ENCODE assay signal across 8 cellular contexts in genomic region chr5:76601470-76601869, GRCh38. TPM values are rescaled to one million over a fixed set of nuclear protein-coding genes. Genes with fewer than 3 reads are reported as not detected.
DNase-seq lines count a peak whose midpoint lies in the region; ATAC-seq, FAIRE-seq and TF ChIP-seq lines count a peak whose summit lies in the region.

No MANE protein-coding gene starts in this region.

- H3K4me3 ChIP-seq in GM23248, result no peak overlapping the region
- no peak overlapping the region for H3K4me3 ChIP-seq in mammary epithelial cell (replicated peaks in 1 of 3; ENCODE audit: insufficient read depth in 1 of 3, low read depth in 2 of 3, low read length in 3 of 3)
- no peak overlapping the region for H3K4me3 ChIP-seq in keratinocyte (ENCODE audit: control insufficient read depth in 2 of 3, extremely low read depth in 1 of 3, insufficient read depth in 2 of 3, low read depth in 1 of 3, low read length in 3 of 3)
- H3K4me3 ChIP-seq in stomach, result no peak overlapping the region

- H3K9me1 ChIP-seq in keratinocyte (ENCODE audit: control insufficient read depth, extremely low read depth, insufficient read depth, low read length), result no peaks in the 10 kb centered on the region

- no peak for ATAC-seq in HG03159 (IDR thresholded peaks at IDR 0.05; ENCODE audit: unreplicated experiment)

- no peaks in the 10 kb centered on the region for H4K20me1 ChIP-seq in GM23248 (ENCODE audit: insufficient read depth)
- H4K20me1 ChIP-seq in mammary epithelial cell (ENCODE audit: insufficient read depth, low read length), result no peaks in the 10 kb centered on the region
- no peaks in the 10 kb centered on the region for H4K20me1 ChIP-seq in keratinocyte (ENCODE audit: control insufficient read depth, extremely low read depth, insufficient read depth, low read length)

- H3K79me2 ChIP-seq in GM23248 (ENCODE audit: insufficient read depth) (no peaks in the 10 kb centered on the region), mammary epithelial cell (ENCODE audit: insufficient read depth, low read length) (no peaks in the 10 kb centered on the region), keratinocyte (ENCODE audit: control insufficient read depth, insufficient read depth, low read length) (no peaks in the 10 kb centered on the region)

- no TSS peak for BruUV-seq in mammary epithelial cell (replicated peaks; lab: Mats Ljungman, UMichigan)

- no peak overlapping the region for H2AFZ ChIP-seq in GM23248
- H2AFZ ChIP-seq in mammary epithelial cell (ENCODE audit: low read depth, low read length), result no peak overlapping the region
- no peak overlapping the region for H2AFZ ChIP-seq in keratinocyte (ENCODE audit: control insufficient read depth, low read length)

- in situ Hi-C loops in GM23248 (cut with MboI) (loop anchor here (5.0 to 10.0 kb wide), 2 partner anchors 176 to 413 kb away; no protein-coding TSS in a partner anchor), mammary epithelial cell (cut with MboI; ENCODE audit: low sequenced_read_pairs in 2 of 2) (loop anchor here (5.0 to 25.0 kb wide), 2 partner anchors 171 to 411 kb away; no protein-coding TSS in a partner anchor)

- no peaks in the 10 kb centered on the region for H3K36me3 ChIP-seq in GM23248 (ENCODE audit: low read depth)
- no peaks in the 10 kb centered on the region for H3K36me3 ChIP-seq in mammary epithelial cell (ENCODE audit: insufficient read depth, low read length)
- no peaks in the 10 kb centered on the region for H3K36me3 ChIP-seq in keratinocyte (ENCODE audit: control insufficient read depth in 2 of 2, extremely low read depth in 1 of 2, insufficient read depth in 2 of 2, low read length in 2 of 2)
- peaks cover 0 to 43% (median 23%) of the 10 kb centered on the region in 4 donors for H3K36me3 ChIP-seq in stomach

- no peak overlapping the region for H3K27ac ChIP-seq in GM23248
- H3K27ac ChIP-seq in mammary epithelial cell (ENCODE audit: insufficient read depth, low read depth, low read length), result no peak overlapping the region
- H3K27ac ChIP-seq in keratinocyte (ENCODE audit: control insufficient read depth, insufficient read depth, low read length), result no peak overlapping the region
- H3K27ac ChIP-seq in stomach, result no peak overlapping the region

- peak; percentile 60 for DNase-seq in D341Med (ENCODE audit: low spot score)
- DNase-seq in GM23248, result peak; percentile 82
- peak; percentile 42 for DNase-seq in NCI-H748 treated with DMSO at 0.1 percent for 48 hours (lab: John Stamatoyannopoulos, UW)
- DNase-seq in mammary epithelial cell, result peak; percentile 46
- DNase-seq in keratinocyte (ENCODE audit: low read depth, low spot score), result peak; percentile 13
- DNase-seq in stomach, result no peak
- no peak for DNase-seq in ureter (ENCODE audit: low spot score)

- dilution Hi-C loops in mammary epithelial cell (cut with HindIII; ENCODE audit: low sequenced_read_pairs), result no loop called here
- dilution Hi-C loops in keratinocyte (cut with MboI; ENCODE audit: extremely low pct_ligation_motif_present, low sequenced_read_pairs), result no loop called here

- no peak for TF ChIP-seq POLR2A in stomach (IDR thresholded peaks at IDR 0.05)

- H3K27me3 ChIP-seq in GM23248 (replicated peaks; ENCODE audit: insufficient read depth) (peaks cover 17% of the 10 kb centered on the region), mammary epithelial cell (ENCODE audit: insufficient read depth, low read length) (no peaks in the 10 kb centered on the region), keratinocyte (ENCODE audit: control insufficient read depth, extremely low read depth, insufficient read depth, low read length) (no peaks in the 10 kb centered on the region), stomach (no peaks in the 10 kb centered on the region)

- TF ChIP-seq CTCF in mammary epithelial cell (conservative IDR thresholded peaks at IDR 0.05 in 1 of 2, IDR thresholded peaks at IDR 0.05 in 1 of 2; ENCODE audit: extremely low read depth in 1 of 2, insufficient read depth in 1 of 2, low read depth in 1 of 2, low read length in 2 of 2), result peak; percentile 58 to 74
- peak; percentile 60 to 65 (median 63) for TF ChIP-seq CTCF in keratinocyte (optimal IDR thresholded peaks at IDR 0.05 in 1 of 3, IDR thresholded peaks at IDR 0.05 in 1 of 3, conservative IDR thresholded peaks at IDR 0.05 in 1 of 3; ENCODE audit: extremely low read depth in 1 of 3, insufficient read depth in 2 of 3, low read length in 3 of 3)
- peak in 5 of 7 experiments; percentile 48 to 66 (median 60) for TF ChIP-seq CTCF in stomach (IDR thresholded peaks at IDR 0.05)

- no peak for TF ChIP-seq EP300 in stomach (IDR thresholded peaks at IDR 0.05)

- H3K9me2 ChIP-seq in GM23248 (ENCODE audit: insufficient read depth), result no peaks in the 10 kb centered on the region

- peak; percentile 87 for FAIRE-seq in keratinocyte (lab: Jason Lieb, UNC)

- H3K9me3 ChIP-seq in GM23248 (ENCODE audit: low read depth), result no peaks in the 10 kb centered on the region
- H3K9me3 ChIP-seq in mammary epithelial cell (replicated peaks; ENCODE audit: insufficient read depth, low read length), result no peaks in the 10 kb centered on the region
- H3K9me3 ChIP-seq in keratinocyte (ENCODE audit: control insufficient read depth, low read depth, low read length), result no peaks in the 10 kb centered on the region
- no peaks in the 10 kb centered on the region for H3K9me3 ChIP-seq in stomach

- H3K4me1 ChIP-seq in GM23248 (ENCODE audit: insufficient read depth), result peaks cover 6% of the 10 kb centered on the region
- no peaks in the 10 kb centered on the region for H3K4me1 ChIP-seq in mammary epithelial cell (ENCODE audit: insufficient read depth, low read length)
- no peaks in the 10 kb centered on the region for H3K4me1 ChIP-seq in keratinocyte (ENCODE audit: control insufficient read depth, extremely low read depth, insufficient read depth, low read length)
- no peaks in the 10 kb centered on the region for H3K4me1 ChIP-seq in stomach

- H3K9ac ChIP-seq in GM23248 (no peak overlapping the region), mammary epithelial cell (ENCODE audit: insufficient read depth, low read length) (no peak overlapping the region), keratinocyte (ENCODE audit: control insufficient read depth, extremely low read depth, insufficient read depth, low read length) (no peak overlapping the region)

- WGBS in GM23248 (ENCODE audit: low coverage in 1 of 2, low lambda C conversion rate in 2 of 2, missing lambda C conversion rate in 2 of 2), 2 experiments, result 5 to 6% methylated on average over 3 of the region's 3 CpGs
- 20% methylated on average over 3 of the region's 3 CpGs for WGBS in mammary epithelial cell (ENCODE audit: low coverage, missing lambda C conversion rate)
- WGBS in stomach, 5 donors, result 23 to 28% (median 24%) methylated on average over 3 of the region's 3 CpGs

- H3F3A ChIP-seq in GM23248 (ENCODE audit: insufficient read depth), result peaks cover 4% of the 10 kb centered on the region; the same call in 1 of the 2 replicates

- CTCF ChIA-PET in mammary epithelial cell (lab: Charles Lee; ENCODE audit: low non-redundant PET), result interaction anchor here (0.5 to 2.3 kb wide), 5 partner anchors 37 to 351 kb away, joined by 3 to 32 read pairs (median 7); no protein-coding TSS in a partner anchor

- no peak overlapping the region for H3K4me2 ChIP-seq in GM23248 (ENCODE audit: unreplicated experiment)
- H3K4me2 ChIP-seq in mammary epithelial cell (ENCODE audit: insufficient read depth, low read depth, low read length), result no peak overlapping the region
- H3K4me2 ChIP-seq in keratinocyte (ENCODE audit: control insufficient read depth, extremely low read depth, insufficient read depth, low read depth, low read length), result no peak overlapping the region

- intact Hi-C loops in mammary epithelial cell (cut with micrococcal nuclease) (loop anchor here (1.0 to 5.0 kb wide), 6 partner anchors 40 to 415 kb away; partner anchors contain the start of genes F2R and F2RL1), stomach (cut with DNase I; ENCODE audit: low total_unique reads) (loop anchor here (5.0 kb wide), 1 partner anchor 176 kb away; no protein-coding TSS in a partner anchor)

RNA-seq across cellular contexts. Expression of gene F2RL2, which starts 21.7 kb away (rescaled TPM):
- under 0.01 TPM in 1 of 2 replicates, not detected in the other for total RNA-seq in GM23248 (2014; rRNA removed; shearing (Covaris generic))
- 0.05 TPM in 1 of 2 replicates, not detected in the other for polyA plus RNA-seq in GM23248 (2016; fragmentation: Nextera tagmentation; extraction: Ambion mirVana)
- under 1 TPM; 0.14 to 0.17 TPM for total RNA-seq in mammary epithelial cell
- polyA plus RNA-seq in mammary epithelial cell, result 0.01 TPM
- not detected for polyA minus RNA-seq in mammary epithelial cell
- 0.03 TPM in 1 of 3 replicates, not detected in the others for polyA plus RNA-seq in keratinocyte
- 0.10 TPM for polyA plus RNA-seq in keratinocyte (2011; ENCODE audit: low read depth)
- 0.01 and 0.06 TPM in 2 replicates for polyA plus RNA-seq in keratinocyte (2011; cell fraction: cytosol; rRNA removed)
- polyA plus RNA-seq in keratinocyte (2011; cell fraction: nucleus; rRNA removed), result 0.08 and 0.09 TPM in 2 replicates
- polyA plus RNA-seq in keratinocyte (2012; ENCODE audit: low replicate concordance), result 0.04 TPM in 1 of 2 replicates, not detected in the other
- 0.06 to 0.10 TPM in 2 of 3 replicates, not detected in the other for polyA minus RNA-seq in keratinocyte
- not detected for polyA minus RNA-seq in keratinocyte (2011; cell fraction: cytosol; rRNA and poly(A)+ RNA removed)
- polyA minus RNA-seq in keratinocyte (2011; cell fraction: nucleus; rRNA and poly(A)+ RNA removed), result not detected in 2 replicates
- total RNA-seq in stomach, result 1 to 10 TPM in 3 of 5 donors, under 1 TPM in 1, not detected in 1; 0.29 to 4.6 (median 3.3) TPM
- under 1 TPM; 0.45 to 0.81 (median 0.76) TPM for polyA plus RNA-seq in stomach
- total RNA-seq in ureter, result not detected

Comparison
In these comparisons a context has a peak if more than half of its experiments do, and no peak if none do; other contexts are left out.
1. DNase-seq: peak in D341Med (single experiment), GM23248 (single experiment), NCI-H748 treated with DMSO at 0.1 percent for 48 hours (single experiment), mammary epithelial cell (single experiment) and keratinocyte (single experiment); none in stomach (single experiment) and ureter (single experiment).
2. Peak in every context shown above with its lines, with median percentiles within 50 percentile points of each other: CTCF ChIP-seq.